In the genomic region with DNA sequence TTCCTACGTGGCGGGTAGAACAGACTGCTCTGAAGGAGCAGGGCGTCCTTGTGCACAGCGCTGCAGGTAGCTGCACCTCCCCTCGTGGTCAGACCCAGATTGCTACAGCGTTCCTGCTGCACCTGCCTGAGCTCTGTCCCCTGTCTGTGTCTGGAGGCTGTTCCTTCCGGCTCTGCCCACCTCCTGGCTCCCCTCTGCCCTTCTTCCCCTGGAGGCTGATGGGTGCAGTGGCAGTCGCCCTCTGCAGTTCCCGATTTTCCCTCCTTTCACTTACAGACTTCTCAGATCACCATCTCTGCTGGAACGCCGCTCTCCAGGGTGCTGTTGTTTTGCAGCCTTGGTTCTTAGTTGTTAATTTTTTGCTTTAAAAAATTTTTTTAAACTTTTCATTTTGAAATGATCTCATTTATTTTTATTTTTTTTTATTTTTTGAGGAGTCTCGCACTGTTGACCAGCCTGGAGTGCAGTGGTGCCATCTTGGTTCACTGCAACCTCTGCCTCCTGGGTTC, we compare ENCODE assay signal across 16 cellular contexts.
"Had no signal": no experiment of that assay in that cellular context is flagged by ENCODE, and none has a peak within 500 bp of the region (broad histone marks: within the 10 kb centered on the region; RNA-seq: fewer than 3 reads in every experiment).

No MANE protein-coding gene starts in this region.

- H2AFZ ChIP-seq: parathyroid adenoma had no signal

- ATAC-seq: activated T-helper 17 cell treated with anti-CD3 and anti-CD28 coated beads, Interleukin-2, amount 50 U/mL, for 72 hours; effector memory CD8-positive, alpha-beta T cell; left ventricle myocardium superior had no signal

- DNase-seq: activated CD4-positive, alpha-beta T cell treated with anti-CD3 and anti-CD28 coated beads for 48 hours; activated naive CD4-positive, alpha-beta T cell treated with anti-CD3 and anti-CD28 coated beads for 36 hours; central memory CD4-positive, alpha-beta T cell; effector memory CD8-positive, alpha-beta T cell; erythroblast; left ventricle myocardium superior; mesenchymal stem cell; retina; small intestine; T1000 had no signal

- FAIRE-seq: astrocyte, islet of Langerhans, small intestine, urothelium cell line had no signal

- H3K79me2 ChIP-seq: parathyroid adenoma had no signal

- H3K9ac ChIP-seq: parathyroid adenoma had no signal

- H3K27ac ChIP-seq: parathyroid adenoma, VCaP had no signal

- H3K4me1 ChIP-seq: parathyroid adenoma had no signal
